Comparison of ENCODE assay signal across 16 cellular contexts in genomic region chr12:1456885-1457284, GRCh38.
DNase-seq lines count a peak whose midpoint lies in the region; ATAC-seq, FAIRE-seq and TF ChIP-seq lines count a peak whose summit lies in the region.
"Had no signal": no experiment of that assay in that cellular context is flagged by ENCODE, and none has a peak within 500 bp of the region (broad histone marks: within the 10 kb centered on the region; RNA-seq: fewer than 3 reads in every experiment).

No MANE protein-coding gene starts in this region.

- intact Hi-C loops in left ventricle myocardium inferior (cut with micrococcal nuclease) (no loop called here), psoas muscle (cut with DNase I) (no loop called here)

- DNase-seq in HTR-8/SVneo (ENCODE audit: insufficient read length, low spot score) = no peak
- no peak for DNase-seq in SJSA1 (ENCODE audit: low read depth in 1 of 2, low spot score in 2 of 2)
- DNase-seq in left ventricle myocardium inferior = no peak
- no peak for DNase-seq in psoas muscle
- DNase-seq in stimulated activated CD4-positive, alpha-beta T cell treated with anti-CD3 and anti-CD28 coated beads, Interleukin-2, amount 100 ng/mL, for 48 hours = no peak
- no peak for DNase-seq in COLO668 (lab: John Stamatoyannopoulos, UW; ENCODE audit: unreplicated experiment)
- DNase-seq: BE2C; Caco-2; CD4-positive, alpha-beta memory T cell; DMS53; GF-D8; H7 had no signal

- no peaks in the 10 kb centered on the region for H3K27me3 ChIP-seq in SJSA1 (replicated peaks)
- no peaks in the 10 kb centered on the region for H3K27me3 ChIP-seq in left ventricle myocardium inferior (ENCODE audit: low read depth)
- no peaks in the 10 kb centered on the region for H3K27me3 ChIP-seq in psoas muscle (ENCODE audit: insufficient read depth in 3 of 3, low read length in 2 of 3)
- H3K27me3 ChIP-seq: BE2C had no signal

- peak; percentile 98 for FAIRE-seq in HTR-8/SVneo (lab: Jason Lieb, UNC)
- FAIRE-seq: A549 had no signal

- no peaks in the 10 kb centered on the region for H3K9me3 ChIP-seq in SJSA1 (replicated peaks)
- no peaks in the 10 kb centered on the region for H3K9me3 ChIP-seq in left ventricle myocardium inferior (replicated peaks)
- H3K9me3 ChIP-seq in psoas muscle = no peaks in the 10 kb centered on the region
- H3K9me3 ChIP-seq: BE2C, Caco-2 had no signal

- 47 to 67% (median 50%) methylated on average over 7 of the region's 7 CpGs for WGBS in psoas muscle, 3 donors

- H3K27ac ChIP-seq in SJSA1 = peak overlapping the region; percentile 54; the same call in 1 of the 2 replicates
- H3K27ac ChIP-seq in left ventricle myocardium inferior (replicated peaks) = peak overlapping the region; percentile 37
- no peak overlapping the region for H3K27ac ChIP-seq in psoas muscle
- H3K27ac ChIP-seq: A549, C4-2B had no signal

- TF ChIP-seq CTCF in left ventricle myocardium inferior (IDR thresholded peaks at IDR 0.05; ENCODE audit: borderline replicate concordance) = no peak
- TF ChIP-seq CTCF in psoas muscle (IDR thresholded peaks at IDR 0.05) = no peak

- H3K4me1 ChIP-seq in SJSA1 (replicated peaks) (peaks cover 20% of the 10 kb centered on the region), left ventricle myocardium inferior (peaks cover 9% of the 10 kb centered on the region), psoas muscle (peaks cover 14% of the 10 kb centered on the region)
- H3K4me1 ChIP-seq: A549, Caco-2 had no signal

- H3K4me3 ChIP-seq in SJSA1 (no peak overlapping the region), left ventricle myocardium inferior (no peak overlapping the region), psoas muscle (no peak overlapping the region)
- H3K4me3 ChIP-seq: A549, GM23338 had no signal

- H3K36me3 ChIP-seq in SJSA1 = peaks cover 10% of the 10 kb centered on the region; the same call in 1 of the 2 replicates
- H3K36me3 ChIP-seq in left ventricle myocardium inferior = peaks cover 7% of the 10 kb centered on the region
- H3K36me3 ChIP-seq in psoas muscle (ENCODE audit: insufficient read depth in 1 of 2, low read depth in 1 of 2) = no peaks in the 10 kb centered on the region
- H3K36me3 ChIP-seq: BE2C had no signal

- ATAC-seq in psoas muscle = peak; percentile 49 to 79 (median 66)
- no peak for ATAC-seq in GM21526 (IDR thresholded peaks at IDR 0.05; ENCODE audit: low FRiP score, unreplicated experiment)
- ATAC-seq: A549, GM23338 had no signal
